ENCODE assay signal across 19 cellular contexts in the genomic region with DNA sequence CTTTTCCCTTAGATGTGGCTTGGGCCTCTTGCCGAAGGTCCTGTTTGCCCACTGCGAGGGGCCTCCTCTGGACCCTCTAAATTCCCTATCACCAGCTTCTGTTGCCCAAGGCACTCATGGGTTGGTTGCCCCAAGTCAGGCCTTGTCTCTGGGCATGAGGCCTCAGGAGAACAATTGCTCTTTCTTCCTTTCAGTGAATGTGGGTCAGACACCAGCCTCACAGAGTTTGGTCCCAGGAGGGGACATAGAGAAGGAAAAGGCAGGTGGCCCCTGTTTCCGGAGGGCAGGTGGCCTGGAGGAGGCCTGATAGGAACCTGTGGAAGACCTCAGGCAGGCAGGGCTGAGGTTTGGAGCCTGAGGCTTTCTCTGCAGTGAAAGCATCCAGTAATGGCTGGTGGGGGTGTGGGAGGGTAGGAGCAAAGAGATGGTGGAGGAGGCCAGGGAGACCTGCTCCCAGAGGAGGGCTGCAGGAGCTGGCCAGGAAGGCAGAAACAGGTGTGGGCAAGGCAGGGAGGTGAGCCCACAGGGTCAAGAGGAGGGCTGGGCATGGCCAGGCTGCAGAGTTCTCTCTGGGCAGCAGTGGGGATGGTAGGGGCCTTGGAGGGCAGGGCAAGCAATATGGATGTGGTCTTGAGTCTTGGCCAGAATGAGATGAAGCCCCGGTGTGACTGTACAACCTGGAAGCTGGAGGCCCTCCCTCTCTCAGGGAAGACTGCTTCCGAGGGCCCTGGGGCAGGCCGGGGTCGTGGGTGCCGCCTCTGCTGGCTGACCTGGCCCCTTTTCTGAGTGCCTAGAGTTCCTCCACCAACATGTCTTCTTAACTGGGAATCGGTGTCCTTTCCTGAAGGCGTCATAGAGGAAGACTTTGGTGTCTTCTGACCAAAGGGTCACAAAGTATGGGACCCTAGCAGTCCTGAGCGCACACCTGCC. TPM values are rescaled to one million over a fixed set of nuclear protein-coding genes. Genes with fewer than 3 reads are reported as not detected.
A peak's percentile ranks its signal among the peaks of the same experiment; 100 is the strongest.
DNase-seq lines count a peak whose midpoint lies in the region; TF ChIP-seq lines count a peak whose summit lies in the region.
"Had no signal": no experiment of that assay in that cellular context is flagged by ENCODE, and none has a peak within 500 bp of the region (broad histone marks: within the 10 kb centered on the region; RNA-seq: fewer than 3 reads in every experiment).

No MANE protein-coding gene starts in this region.

- no peaks in the 10 kb centered on the region for H3K9me3 Mint-ChIP-seq in endodermal cell
- H3K9me3 Mint-ChIP-seq in nephron progenitor cell, result no peaks in the 10 kb centered on the region

- no peaks in the 10 kb centered on the region for H3K36me3 ChIP-seq in endodermal cell (ENCODE audit: control insufficient read depth, insufficient read depth, low read length)

- no peak overlapping the region for H3K9ac ChIP-seq in endodermal cell (ENCODE audit: extremely low read depth, low read length, poor library complexity, severe bottlenecking)

- peaks cover 11% of the 10 kb centered on the region for H3K4me1 ChIP-seq in endodermal cell (ENCODE audit: control insufficient read depth, insufficient read depth, low read length)

- no peak overlapping the region for H3K4me3 Mint-ChIP-seq in endodermal cell
- no peak overlapping the region for H3K4me3 Mint-ChIP-seq in nephron progenitor cell

- no peak overlapping the region for H3K27ac Mint-ChIP-seq in endodermal cell
- peak overlapping the region; percentile 68 for H3K27ac Mint-ChIP-seq in nephron progenitor cell

- H3K4me1 Mint-ChIP-seq in endodermal cell (peaks cover 14% of the 10 kb centered on the region), nephron progenitor cell (peaks cover 47% of the 10 kb centered on the region)

- H3K36me3 Mint-ChIP-seq in endodermal cell (ENCODE audit: low read depth) (no peaks in the 10 kb centered on the region), nephron progenitor cell (ENCODE audit: low read depth) (no peaks in the 10 kb centered on the region)

- H3K27ac ChIP-seq in endodermal cell (ENCODE audit: low read depth, low read length), result no peak overlapping the region

- peaks cover 3% of the 10 kb centered on the region for H3K27me3 Mint-ChIP-seq in endodermal cell (ENCODE audit: insufficient read depth)
- peaks cover 10% of the 10 kb centered on the region for H3K27me3 Mint-ChIP-seq in nephron progenitor cell (ENCODE audit: low read depth, poor library complexity)

- TF ChIP-seq CTCF in endodermal cell (conservative IDR thresholded peaks at IDR 0.05) (no peak), nephron progenitor cell (IDR thresholded peaks at IDR 0.05) (no peak)

- H3K4me3 ChIP-seq in endodermal cell (ENCODE audit: low read length), result no peak overlapping the region

- no peaks in the 10 kb centered on the region for H3K9me3 ChIP-seq in endodermal cell (ENCODE audit: control insufficient read depth, low read length)

- WGBS in endodermal cell (ENCODE audit: insufficient coverage in 1 of 2, insufficient read length in 1 of 2), 2 experiments, result 89 to 95% methylated on average over 5 to 11 of the region's 11 CpGs

- DNase-seq in activated CD8-positive, alpha-beta memory T cell treated with anti-CD3 and anti-CD28 coated beads for 24 hours, result peak; percentile 35
- no peak for DNase-seq in activated CD8-positive, alpha-beta memory T cell treated with anti-CD3 and anti-CD28 coated beads, Interleukin-2, amount 50 U/mL, for 4 hours
- DNase-seq in endodermal cell (peak; percentile 35), nephron progenitor cell (no peak), superior temporal gyrus (ENCODE audit: extremely low spot score) (peak; percentile 15), NCI-H1436 (lab: John Stamatoyannopoulos, UW) (no peak), putamen (ENCODE audit: low spot score) (no peak), NCI-H187 (lab: John Stamatoyannopoulos, UW) (no peak)
- DNase-seq: C1 segment of cervical spinal cord, DMS 273 treated with DMSO at 0.1 percent for 48 hours, GOT3, KBM-7, NCI-H1092 treated with DMSO at 0.1 percent for 48 hours, NCI-H187 treated with DMSO at 0.1 percent for 48 hours, NCI-H2171, NCI-H446 treated with DMSO at 0.1 percent for 48 hours, NCI-H774, SHP77 had no signal

- no peaks in the 10 kb centered on the region for H3K27me3 ChIP-seq in endodermal cell (ENCODE audit: control insufficient read depth, insufficient read depth, low read length, poor library complexity, severe bottlenecking)

RNA-seq across cellular contexts. Expression of a gene that starts 28.0 kb away (rescaled TPM):
- total RNA-seq in endodermal cell, result under 1 TPM in 1 of 2 donors, not detected in 1; 0.46 TPM
- polyA plus RNA-seq in endodermal cell (2013, experiment 1 of 2), result 2.6 TPM
- 2.6 TPM for polyA plus RNA-seq in endodermal cell (2013, experiment 2 of 2)
- total RNA-seq: Daoy had no signal

Comparison
In these comparisons a context has a peak if more than half of its experiments do, and no peak if none do; other contexts are left out.
1. DNase-seq: peak in activated CD8-positive, alpha-beta memory T cell treated with anti-CD3 and anti-CD28 coated beads for 24 hours (single experiment), endodermal cell (single experiment) and superior temporal gyrus (single experiment); none in activated CD8-positive, alpha-beta memory T cell treated with anti-CD3 and anti-CD28 coated beads, Interleukin-2, amount 50 U/mL, for 4 hours (single experiment), nephron progenitor cell (single experiment), NCI-H1436 (single experiment), putamen (single experiment) and NCI-H187 (0 of 2).